ENCODE assay signal across 25 cellular contexts in genomic region chr6:144606041-144606440, GRCh38.
"Had no signal": no experiment of that assay in that cellular context is flagged by ENCODE, and none has a peak within 500 bp of the region (broad histone marks: within the 10 kb centered on the region; RNA-seq: fewer than 3 reads in every experiment).

No MANE protein-coding gene starts in this region.

- DNase-seq: activated CD4-positive, alpha-beta memory T cell treated with anti-CD3 and anti-CD28 coated beads for 36 hours; activated CD4-positive, alpha-beta T cell treated with anti-CD3 and anti-CD28 coated beads, Interleukin-2, amount 10 ng/mL, durations not matched to agents 24 days and 14 days; activated CD4-positive, CD25-positive, alpha-beta regulatory T cell treated with anti-CD3 and anti-CD28 coated beads, Interleukin-2, amount 50 U/mL, for 72 hours; activated T-cell treated with anti-CD3 and anti-CD28 coated beads, Interleukin-2, amount 50 U/mL, for 4 hours; central memory CD4-positive, alpha-beta T cell; dermis blood vessel endothelial cell; effector CD4-positive, alpha-beta T cell; esophagus squamous epithelium; foreskin melanocyte; heart right ventricle; left lung; lower lobe of right lung; mesenchymal stem cell; naive thymus-derived CD8-positive, alpha-beta T cell; nucleus accumbens; right cardiac atrium; spleen; stimulated activated naive CD4-positive, alpha-beta T cell; T-helper 2 cell had no signal

- H3K4me3 ChIP-seq: esophagus squamous epithelium, heart right ventricle, left lung, lower lobe of right lung, spleen, tibial nerve had no signal

- H3K79me2 ChIP-seq: parathyroid adenoma had no signal

- H3K27ac ChIP-seq: epithelial cell of prostate, esophagus squamous epithelium, heart right ventricle, left lung, lower lobe of right lung, parathyroid adenoma, spleen, tibial nerve had no signal

- H3K9ac ChIP-seq: parathyroid adenoma had no signal

- H3K36me3 ChIP-seq: left lung had no signal

- H3K9me3 ChIP-seq: esophagus squamous epithelium, left lung had no signal

- ATAC-seq: activated naive CD4-positive, alpha-beta T cell treated with anti-CD3 and anti-CD28 coated beads, Interleukin-2, amount 50 U/mL, for 72 hours; activated T-cell treated with anti-CD3 and anti-CD28 coated beads, Interleukin-2, amount 50 U/mL, for 4 hours; activated T-helper 17 cell treated with anti-CD3 and anti-CD28 coated beads, Interleukin-2, amount 50 U/mL, for 72 hours; heart right ventricle; left lung; lower lobe of right lung; naive thymus-derived CD8-positive, alpha-beta T cell; right cardiac atrium had no signal

- H3K27me3 ChIP-seq: esophagus squamous epithelium, heart right ventricle, left lung, spleen, tibial nerve had no signal

- FAIRE-seq: astrocyte had no signal

- H2AFZ ChIP-seq: parathyroid adenoma had no signal

- H3K4me1 ChIP-seq: esophagus squamous epithelium, left lung, lower lobe of right lung, parathyroid adenoma had no signal
